Comparison of ENCODE assay signal across 10 cellular contexts in the genomic region with DNA sequence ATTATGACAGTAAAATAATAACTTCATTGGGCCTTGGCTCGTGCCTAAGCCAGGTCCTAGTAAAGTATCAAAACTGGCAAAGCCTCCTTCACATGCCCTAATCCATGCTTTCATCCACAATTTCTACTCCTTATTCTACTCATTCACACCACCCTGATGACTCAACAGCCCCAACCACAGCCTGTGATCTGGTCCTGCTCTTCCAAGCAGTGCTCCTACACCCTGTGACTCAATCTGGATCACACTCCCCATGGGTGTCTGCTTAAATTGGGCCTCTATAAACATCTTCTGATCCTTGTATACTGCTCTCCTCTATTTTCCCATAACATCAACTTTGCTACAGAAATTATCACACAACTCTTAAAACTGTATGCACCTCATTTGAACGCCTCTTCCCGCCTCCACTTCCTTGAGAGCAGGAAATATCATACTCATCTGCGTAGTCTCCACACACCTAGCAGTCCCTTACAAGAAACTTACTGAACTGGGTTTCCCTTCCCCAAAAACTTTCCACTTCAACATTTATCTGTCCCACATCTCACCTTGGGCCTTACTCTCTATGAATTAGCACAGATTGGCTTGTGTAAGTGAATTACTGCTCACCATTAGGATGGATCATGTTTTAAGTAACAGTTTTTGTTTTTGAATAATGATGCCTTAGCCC. TPM values are rescaled to one million over a fixed set of nuclear protein-coding genes. Genes with fewer than 3 reads are reported as not detected.
DNase-seq lines count a peak whose midpoint lies in the region; ATAC-seq and TF ChIP-seq lines count a peak whose summit lies in the region.
"Had no signal": no experiment of that assay in that cellular context is flagged by ENCODE, and none has a peak within 500 bp of the region (broad histone marks: within the 10 kb centered on the region; RNA-seq: fewer than 3 reads in every experiment).

No MANE protein-coding gene starts in this region.

- H3K36me3 ChIP-seq in Panc1 (ENCODE audit: control insufficient read depth, insufficient read depth, low read length) (peaks cover 25% of the 10 kb centered on the region), mucosa of descending colon (ENCODE audit: low read depth) (peaks cover 9% of the 10 kb centered on the region)

- H3K4me3 ChIP-seq in Panc1 (ENCODE audit: low read depth in 2 of 2, low read length in 2 of 2) (no peak overlapping the region), fibroblast of the aortic adventitia (ENCODE audit: low read depth, low read length) (no peak overlapping the region), mucosa of descending colon (no peak overlapping the region)

- CTCF ChIA-PET in Panc1 (lab: Charles Lee), result no interaction called here

- no TSS peak for BruUV-seq in Panc1 (replicated peaks; lab: Mats Ljungman, UMichigan)

- DNase-seq in ACHN, result peak; percentile 55
- peak; percentile 3 for DNase-seq in GM20000 (ENCODE audit: low spot score)
- no peak for DNase-seq in Panc1 (ENCODE audit: low read depth, low spot score)
- peak; percentile 53 for DNase-seq in fibroblast of the aortic adventitia (ENCODE audit: low read depth)
- DNase-seq in germinal center (ENCODE audit: low spot score), result no peak
- DNase-seq in effector CD8-positive, alpha-beta T cell (lab: John Stamatoyannopoulos, UW), result no peak
- DNase-seq in mucosa of descending colon, result no peak
- DNase-seq: NCI-H2171, right cardiac atrium had no signal

- H3K27ac ChIP-seq in Panc1 (ENCODE audit: low read length), result no peak overlapping the region

- POLR2A ChIA-PET in Panc1 (lab: Charles Lee), result no interaction called here

- TF ChIP-seq CTCF in GM20000 (IDR thresholded peaks at IDR 0.05; ENCODE audit: extremely low read depth, missing control alignments) (no peak), Panc1 (IDR thresholded peaks at IDR 0.05) (no peak), fibroblast of the aortic adventitia (IDR thresholded peaks at IDR 0.05; ENCODE audit: insufficient read depth, low read length) (no peak), mucosa of descending colon (IDR thresholded peaks at IDR 0.05) (no peak)

- in situ Hi-C loops in ACHN (cut with HindIII; ENCODE audit: low pct_ligation_motif_present, low pct_unique_long_range_greater_than_20kb, low sequenced_read_pairs), result no loop called here
- in situ Hi-C loops in Panc1 (cut with HindIII; ENCODE audit: low pct_unique_long_range_greater_than_20kb, low sequenced_read_pairs), result no loop called here

- no peaks in the 10 kb centered on the region for H3K27me3 ChIP-seq in Panc1 (ENCODE audit: control insufficient read depth, insufficient read depth, low read length)

- intact Hi-C loops in Panc1 (cut with micrococcal nuclease; ENCODE audit: unreplicated experiment), result no loop called here
- intact Hi-C loops in mucosa of descending colon (cut with DNase I, micrococcal nuclease), result no loop called here

- H3K4me1 ChIP-seq in Panc1 (ENCODE audit: control insufficient read depth, insufficient read depth, low read length), result no peaks in the 10 kb centered on the region
- H3K4me1 ChIP-seq in mucosa of descending colon (ENCODE audit: low read depth), result no peaks in the 10 kb centered on the region

- ATAC-seq in Panc1 (peak; percentile 71; the same call in 1 of the 2 replicates), HG03196 (IDR thresholded peaks at IDR 0.05; ENCODE audit: unreplicated experiment) (no peak), mucosa of descending colon (no peak)
- ATAC-seq: right cardiac atrium had no signal

- no peaks in the 10 kb centered on the region for H3K9me3 ChIP-seq in Panc1 (ENCODE audit: control insufficient read depth, insufficient read depth, low read depth, low read length)
- no peaks in the 10 kb centered on the region for H3K9me3 ChIP-seq in mucosa of descending colon

RNA-seq across cellular contexts. Expression of a gene that starts 15.9 kb away (rescaled TPM):
- 54.4 TPM for total RNA-seq in Panc1 (2021; ENCODE audit: unreplicated experiment)
- 25.9 TPM for polyA plus RNA-seq in Panc1 (2012; ENCODE audit: insufficient read length)
- 35.1 and 36.7 TPM in 2 replicates for total RNA-seq in fibroblast of the aortic adventitia (ENCODE audit: low replicate concordance)
- total RNA-seq in mucosa of descending colon, result 10 to 100 TPM; 26.9 to 35.4 (median 27.0) TPM

RNA-seq across cellular contexts. Expression of a gene that starts 25.6 kb away (rescaled TPM):
- total RNA-seq in Panc1 (2021; ENCODE audit: unreplicated experiment) (0.33 TPM), fibroblast of the aortic adventitia (ENCODE audit: low replicate concordance) (0.27 TPM in 1 of 2 replicates, not detected in the other), mucosa of descending colon (not detected)
- polyA plus RNA-seq in Panc1 (2012; ENCODE audit: insufficient read length), result not detected

Comparison
In these comparisons a context has a peak if more than half of its experiments do, and no peak if none do; other contexts are left out.
1. DNase-seq: peak in ACHN (single experiment), GM20000 (single experiment) and fibroblast of the aortic adventitia (single experiment); none in Panc1 (single experiment), germinal center (single experiment), effector CD8-positive, alpha-beta T cell (single experiment) and mucosa of descending colon (0 of 3).